8 cellular contexts compared by ENCODE assay signal in genomic region chr21:41170442-41170841, GRCh38. TPM values are rescaled to one million over a fixed set of nuclear protein-coding genes. Genes with fewer than 3 reads are reported as not detected.
DNase-seq lines count a peak whose midpoint lies in the region; ATAC-seq, FAIRE-seq and TF ChIP-seq lines count a peak whose summit lies in the region.

No MANE protein-coding gene starts in this region.

- DNase-seq in NCI-H82 (lab: John Stamatoyannopoulos, UW) = peak; percentile 55
- no peak for DNase-seq in NCI-H82 treated with DMSO at 0.1 percent for 48 hours (lab: John Stamatoyannopoulos, UW; ENCODE audit: unreplicated experiment)
- peak; percentile 42 for DNase-seq in MM.1S
- DNase-seq in activated naive CD8-positive, alpha-beta T cell treated with anti-CD3 and anti-CD28 coated beads, Interleukin-2, amount 50 U/mL, for 24 hours = peak; percentile 18
- no peak for DNase-seq in kidney
- DNase-seq in upper lobe of right lung = no peak
- DNase-seq in stimulated activated naive CD4-positive, alpha-beta T cell treated with Interleukin-2 at 50 U/mL for 16 hours (lab: John Stamatoyannopoulos, UW) = no peak
- DNase-seq in anterior cingulate cortex (lab: John Stamatoyannopoulos, UW) = no peak

- no peaks in the 10 kb centered on the region for H4K20me1 ChIP-seq in MM.1S (ENCODE audit: insufficient read depth, low read length)

- H3K27ac Mint-ChIP-seq in activated naive CD8-positive, alpha-beta T cell treated with anti-CD3 and anti-CD28 coated beads, Interleukin-2, amount 50 U/mL, for 24 hours = no peak overlapping the region

- H3K36me3 Mint-ChIP-seq in activated naive CD8-positive, alpha-beta T cell treated with anti-CD3 and anti-CD28 coated beads, Interleukin-2, amount 50 U/mL, for 24 hours (ENCODE audit: low read depth) = no peaks in the 10 kb centered on the region

- H3F3A ChIP-seq in MM.1S (ENCODE audit: insufficient read depth, low read length) = no peaks in the 10 kb centered on the region

- H3K4me3 Mint-ChIP-seq in activated naive CD8-positive, alpha-beta T cell treated with anti-CD3 and anti-CD28 coated beads, Interleukin-2, amount 50 U/mL, for 24 hours = no peak overlapping the region

- FAIRE-seq in kidney (lab: Jason Lieb, UNC) = no peak

- H3K27me3 ChIP-seq in MM.1S (replicated peaks; ENCODE audit: insufficient read depth, low read length) (peaks cover 20% of the 10 kb centered on the region), upper lobe of right lung (no peaks in the 10 kb centered on the region)

- TF ChIP-seq CTCF in MM.1S (IDR thresholded peaks at IDR 0.05; ENCODE audit: low read length) (peak; percentile 84), kidney (IDR thresholded peaks at IDR 0.05; ENCODE audit: borderline replicate concordance, extremely low read depth, insufficient read depth) (peak; percentile 55), upper lobe of right lung (IDR thresholded peaks at IDR 0.05) (peak; percentile 49)

- no peak overlapping the region for H3K27ac ChIP-seq in MM.1S (ENCODE audit: low read length)
- peak overlapping the region; percentile 71 to 78 for H3K27ac ChIP-seq in kidney (ENCODE audit: low read depth in 2 of 2, low read length in 2 of 2)
- H3K27ac ChIP-seq in upper lobe of right lung = no peak overlapping the region

- no peak overlapping the region for H2AFZ ChIP-seq in MM.1S (ENCODE audit: low read length)

- no peak overlapping the region for H3K9ac ChIP-seq in MM.1S (ENCODE audit: low read length)
- H3K9ac ChIP-seq in kidney (ENCODE audit: low read length in 2 of 2) = peak overlapping the region in 1 of 2 donors; percentile 48

- no peaks in the 10 kb centered on the region for H3K9me2 ChIP-seq in MM.1S (replicated peaks; ENCODE audit: insufficient read depth, low read length)

- H3K4me1 ChIP-seq in MM.1S (ENCODE audit: low read length) = no peaks in the 10 kb centered on the region
- H3K4me1 ChIP-seq in kidney (ENCODE audit: control insufficient read depth in 1 of 2, insufficient read depth in 1 of 2, low read depth in 1 of 2, low read length in 2 of 2) = peaks cover 0 to 9% of the 10 kb centered on the region in 2 donors
- H3K4me1 ChIP-seq in upper lobe of right lung = peaks cover 9% of the 10 kb centered on the region

- H3K79me2 ChIP-seq in MM.1S (ENCODE audit: low read length) = no peaks in the 10 kb centered on the region

- no peaks in the 10 kb centered on the region for H3K9me3 ChIP-seq in MM.1S (replicated peaks; ENCODE audit: insufficient read depth, low read length)
- no peaks in the 10 kb centered on the region for H3K9me3 ChIP-seq in kidney (ENCODE audit: control insufficient read depth in 1 of 2, low read length in 2 of 2)
- no peaks in the 10 kb centered on the region for H3K9me3 ChIP-seq in upper lobe of right lung

- H3K4me1 Mint-ChIP-seq in activated naive CD8-positive, alpha-beta T cell treated with anti-CD3 and anti-CD28 coated beads, Interleukin-2, amount 50 U/mL, for 24 hours = peaks cover 6% of the 10 kb centered on the region

- no peak overlapping the region for H3K4me2 ChIP-seq in MM.1S (ENCODE audit: low read depth, low read length)

- H3K4me3 ChIP-seq in MM.1S (ENCODE audit: low read length) = no peak overlapping the region
- H3K4me3 ChIP-seq in kidney (ENCODE audit: low read length in 2 of 2) = peak overlapping the region in 1 of 2 donors; percentile 52
- H3K4me3 ChIP-seq in upper lobe of right lung = no peak overlapping the region

- H3K36me3 ChIP-seq in MM.1S (replicated peaks; ENCODE audit: insufficient read depth, low read length) (no peaks in the 10 kb centered on the region), kidney (ENCODE audit: control insufficient read depth in 1 of 2, insufficient read depth in 2 of 2, low read length in 2 of 2) (no peaks in the 10 kb centered on the region), upper lobe of right lung (no peaks in the 10 kb centered on the region)

- peaks cover 45% of the 10 kb centered on the region for H3K27me3 Mint-ChIP-seq in activated naive CD8-positive, alpha-beta T cell treated with anti-CD3 and anti-CD28 coated beads, Interleukin-2, amount 50 U/mL, for 24 hours

- no peak for ATAC-seq in activated naive CD8-positive, alpha-beta T cell treated with anti-CD3 and anti-CD28 coated beads, Interleukin-2, amount 50 U/mL, for 24 hours
- no peak for ATAC-seq in upper lobe of right lung

- no peaks in the 10 kb centered on the region for H3K9me3 Mint-ChIP-seq in activated naive CD8-positive, alpha-beta T cell treated with anti-CD3 and anti-CD28 coated beads, Interleukin-2, amount 50 U/mL, for 24 hours

- intact Hi-C loops in kidney (cut with DNase I) = no loop called here
- intact Hi-C loops in upper lobe of right lung (cut with DNase I) = no loop called here

RNA-seq across cellular contexts. Expression of gene BACE2, which starts 2.5 kb away (rescaled TPM):
- total RNA-seq in kidney = 65.7 TPM
- 55.5 TPM for polyA plus RNA-seq in kidney (ENCODE audit: insufficient read depth, low read depth, low replicate concordance)
- 20.9 TPM for total RNA-seq in upper lobe of right lung

Comparison
In these comparisons a context has a peak if more than half of its experiments do, and no peak if none do; other contexts are left out.
1. DNase-seq: peak in NCI-H82 (single experiment), MM.1S (single experiment) and activated naive CD8-positive, alpha-beta T cell treated with anti-CD3 and anti-CD28 coated beads, Interleukin-2, amount 50 U/mL, for 24 hours (single experiment); none in NCI-H82 treated with DMSO at 0.1 percent for 48 hours (single experiment), kidney (single experiment), upper lobe of right lung (single experiment), stimulated activated naive CD4-positive, alpha-beta T cell treated with Interleukin-2 at 50 U/mL for 16 hours (single experiment) and anterior cingulate cortex (0 of 58).
2. H3K27ac ChIP-seq: peak in kidney (2 of 2); none in MM.1S (single experiment) and upper lobe of right lung (single experiment).
3. Peak in every context shown above with its lines, with median percentiles within 50 percentile points of each other: CTCF ChIP-seq.